Comparison of ENCODE assay signal across 14 cellular contexts in the genomic region with DNA sequence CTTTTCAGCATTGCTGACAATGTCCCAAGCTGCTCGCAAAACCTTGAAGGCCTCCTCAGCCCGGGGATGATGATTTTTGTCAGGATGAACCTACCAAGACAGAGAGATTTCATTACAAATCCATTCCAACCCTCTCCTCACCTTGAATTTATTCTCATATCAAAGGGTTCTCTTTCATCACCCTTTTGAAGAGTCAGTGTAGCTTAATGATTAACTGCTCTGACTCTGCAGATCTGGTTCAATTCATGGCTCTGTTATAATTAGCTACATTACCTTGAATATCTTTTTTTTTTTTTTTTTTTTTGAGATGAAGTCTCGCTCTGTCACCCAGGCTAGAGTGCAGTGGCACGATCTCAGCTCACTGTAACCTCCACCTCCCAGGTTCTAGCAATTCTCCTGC. TPM values are rescaled to one million over a fixed set of nuclear protein-coding genes. Genes with fewer than 3 reads are reported as not detected.
A peak's percentile ranks its signal among the peaks of the same experiment; 100 is the strongest.
DNase-seq lines count a peak whose midpoint lies in the region; ATAC-seq and TF ChIP-seq lines count a peak whose summit lies in the region.
"Had no signal": no experiment of that assay in that cellular context is flagged by ENCODE, and none has a peak within 500 bp of the region (broad histone marks: within the 10 kb centered on the region; RNA-seq: fewer than 3 reads in every experiment).

No MANE protein-coding gene starts in this region.

- H3K36me3 ChIP-seq in DOHH2 (ENCODE audit: control insufficient read depth, low read length) (peaks cover 94% of the 10 kb centered on the region), neural progenitor cell (peaks cover 5% of the 10 kb centered on the region)
- H3K36me3 ChIP-seq in naive thymus-derived CD4-positive, alpha-beta T cell (ENCODE audit: control insufficient read depth in 2 of 3, insufficient read depth in 3 of 3, low read length in 3 of 3), result peaks cover 7 to 43% (median 29%) of the 10 kb centered on the region in 3 experiments
- H3K36me3 ChIP-seq: uterus had no signal

- H3K4me1 ChIP-seq in DOHH2 (ENCODE audit: control insufficient read depth, low read length) (peaks cover 51% of the 10 kb centered on the region), neural progenitor cell (peaks cover 10% of the 10 kb centered on the region)
- peaks cover 30 to 39% of the 10 kb centered on the region in 2 donors for H3K4me1 ChIP-seq in naive thymus-derived CD4-positive, alpha-beta T cell (ENCODE audit: control insufficient read depth in 2 of 2, insufficient read depth in 2 of 2, low read length in 2 of 2)

- no peak for ATAC-seq in CD4-positive, alpha-beta T cell (ENCODE audit: poor library complexity)
- ATAC-seq in activated naive CD8-positive, alpha-beta T cell treated with anti-CD3 and anti-CD28 coated beads, Interleukin-2, amount 10 ng/mL, durations not matched to agents 7 days and 5 days (ENCODE audit: low read depth), result no peak
- ATAC-seq in naive thymus-derived CD4-positive, alpha-beta T cell, result no peak
- ATAC-seq: sciatic nerve had no signal

- no peaks in the 10 kb centered on the region for H3K9me2 ChIP-seq in DOHH2 (replicated peaks; ENCODE audit: control insufficient read depth, low read length)

- H4K20me1 ChIP-seq in DOHH2 (ENCODE audit: control insufficient read depth, insufficient read depth, low read depth, low read length), result no peaks in the 10 kb centered on the region
- peaks cover 10% of the 10 kb centered on the region for H4K20me1 ChIP-seq in neural progenitor cell (ENCODE audit: low read depth)

- H3K79me2 ChIP-seq in DOHH2 (ENCODE audit: control insufficient read depth, low read length) (peaks cover 80% of the 10 kb centered on the region), neural progenitor cell (ENCODE audit: low read depth) (peaks cover 61% of the 10 kb centered on the region)

- no peak for DNase-seq in CD4-positive, alpha-beta T cell
- DNase-seq in activated naive CD8-positive, alpha-beta T cell treated with anti-CD3 and anti-CD28 coated beads, Interleukin-2, amount 10 ng/mL, durations not matched to agents 7 days and 5 days, result no peak
- DNase-seq in naive thymus-derived CD4-positive, alpha-beta T cell, result no peak
- DNase-seq in HT-29 (ENCODE audit: low spot score) (no peak), neural progenitor cell (ENCODE audit: low spot score) (no peak), COLO668 (lab: John Stamatoyannopoulos, UW; ENCODE audit: unreplicated experiment) (no peak)
- DNase-seq: activated CD4-positive, CD25-positive, alpha-beta regulatory T cell treated with anti-CD3 and anti-CD28 coated beads, Interleukin-2, amount 50 U/mL, for 72 hours; cerebellar nuclear complex; kidney glomerular epithelial cell; stimulated activated CD4-positive, alpha-beta T cell treated with anti-CD3 and anti-CD28 coated beads, Interleukin-4, amount 100 ng/mL, for 24 hours; uterus had no signal

- no peaks in the 10 kb centered on the region for H3K27me3 Mint-ChIP-seq in CD4-positive, alpha-beta T cell
- no peaks in the 10 kb centered on the region for H3K27me3 Mint-ChIP-seq in activated naive CD8-positive, alpha-beta T cell treated with anti-CD3 and anti-CD28 coated beads, Interleukin-2, amount 10 ng/mL, durations not matched to agents 7 days and 5 days
- no peaks in the 10 kb centered on the region for H3K27me3 Mint-ChIP-seq in naive thymus-derived CD4-positive, alpha-beta T cell
- H3K27me3 Mint-ChIP-seq in neural progenitor cell (ENCODE audit: insufficient read depth, low read depth), result no peaks in the 10 kb centered on the region

- H3K36me3 Mint-ChIP-seq in CD4-positive, alpha-beta T cell (ENCODE audit: low read depth), result peaks cover 57% of the 10 kb centered on the region
- H3K36me3 Mint-ChIP-seq in activated naive CD8-positive, alpha-beta T cell treated with anti-CD3 and anti-CD28 coated beads, Interleukin-2, amount 10 ng/mL, durations not matched to agents 7 days and 5 days, result peaks cover 23% of the 10 kb centered on the region
- H3K36me3 Mint-ChIP-seq in naive thymus-derived CD4-positive, alpha-beta T cell, result peaks cover 0 to 36% (median 18%) of the 10 kb centered on the region in 5 donors
- peaks cover 23% of the 10 kb centered on the region for H3K36me3 Mint-ChIP-seq in neural progenitor cell

- no peak overlapping the region for H3K27ac ChIP-seq in CD4-positive, alpha-beta T cell (ENCODE audit: low read depth, low read length)
- 0 out of 2 replicates have a peak overlapping the region, but pooled peaks have one; percentile 78 for H3K27ac ChIP-seq in DOHH2 (ENCODE audit: low read depth, low read length)
- no peak overlapping the region for H3K27ac ChIP-seq in naive thymus-derived CD4-positive, alpha-beta T cell (ENCODE audit: low read depth, low read length)
- H3K27ac ChIP-seq in neural progenitor cell, result no peak overlapping the region
- H3K27ac ChIP-seq: uterus had no signal

- no peaks in the 10 kb centered on the region for H3K9me3 ChIP-seq in CD4-positive, alpha-beta T cell (ENCODE audit: control insufficient read depth, low read length)
- no peaks in the 10 kb centered on the region for H3K9me3 ChIP-seq in DOHH2 (ENCODE audit: control insufficient read depth, insufficient read depth, low read length)
- H3K9me3 ChIP-seq in naive thymus-derived CD4-positive, alpha-beta T cell (ENCODE audit: control insufficient read depth in 2 of 3, low read length in 3 of 3), result no peaks in the 10 kb centered on the region
- no peaks in the 10 kb centered on the region for H3K9me3 ChIP-seq in neural progenitor cell (ENCODE audit: low read depth)
- H3K9me3 ChIP-seq: uterus had no signal

- H3K27me3 ChIP-seq in CD4-positive, alpha-beta T cell (ENCODE audit: control insufficient read depth, insufficient read depth, low read length), result no peaks in the 10 kb centered on the region
- H3K27me3 ChIP-seq in DOHH2 (ENCODE audit: control insufficient read depth, low read length) (no peaks in the 10 kb centered on the region), neural progenitor cell (no peaks in the 10 kb centered on the region)
- H3K27me3 ChIP-seq in naive thymus-derived CD4-positive, alpha-beta T cell (ENCODE audit: control insufficient read depth in 2 of 2, insufficient read depth in 2 of 2, low read length in 2 of 2), result no peaks in the 10 kb centered on the region
- H3K27me3 ChIP-seq: uterus had no signal

- CTCF ChIA-PET in CD4-positive, alpha-beta T cell (lab: Charles Lee), result no interaction called here
- CTCF ChIA-PET in naive thymus-derived CD4-positive, alpha-beta T cell (lab: Charles Lee), result interaction anchor here (0.7 kb wide), 2 partner anchors 114 to 151 kb away, joined by 3 read pairs; partner anchors contain the start of gene RAB5B

- H3F3A ChIP-seq in DOHH2 (ENCODE audit: control insufficient read depth, insufficient read depth), result peaks cover 49% of the 10 kb centered on the region
- peaks cover 65% of the 10 kb centered on the region for H3F3A ChIP-seq in neural progenitor cell (ENCODE audit: low read depth)

- intact Hi-C loops in CD4-positive, alpha-beta T cell (cut with DNase I, micrococcal nuclease), result loop anchor here (10.0 kb wide), 2 partner anchors 281 to 901 kb away; partner anchors contain the start of genes NACA (in 1 of the 2) and PA2G4 (in 1 of the 2)
- intact Hi-C loops in naive thymus-derived CD4-positive, alpha-beta T cell (cut with micrococcal nuclease), result loop anchor here in 1 of 2 donors (10.0 kb wide), 1 partner anchor 1931 kb away; the partner anchor contains the start of genes CDK4 and MARCHF9

- no peaks in the 10 kb centered on the region for H3K9me3 Mint-ChIP-seq in CD4-positive, alpha-beta T cell
- no peaks in the 10 kb centered on the region for H3K9me3 Mint-ChIP-seq in activated naive CD8-positive, alpha-beta T cell treated with anti-CD3 and anti-CD28 coated beads, Interleukin-2, amount 10 ng/mL, durations not matched to agents 7 days and 5 days
- no peaks in the 10 kb centered on the region for H3K9me3 Mint-ChIP-seq in naive thymus-derived CD4-positive, alpha-beta T cell
- H3K9me3 Mint-ChIP-seq in neural progenitor cell, result no peaks in the 10 kb centered on the region
- H3K9me3 Mint-ChIP-seq: CD14-positive monocyte had no signal

- H2AFZ ChIP-seq in neural progenitor cell (replicated peaks), result no peak overlapping the region

- H3K4me3 ChIP-seq in DOHH2 (ENCODE audit: low read length) (no peak overlapping the region), neural progenitor cell (no peak overlapping the region)
- H3K4me3 ChIP-seq in naive thymus-derived CD4-positive, alpha-beta T cell (ENCODE audit: low read length), result no peak overlapping the region
- H3K4me3 ChIP-seq: uterus had no signal

- H3K4me3 Mint-ChIP-seq in CD4-positive, alpha-beta T cell, result peak overlapping the region; percentile 15
- H3K4me3 Mint-ChIP-seq in activated naive CD8-positive, alpha-beta T cell treated with anti-CD3 and anti-CD28 coated beads, Interleukin-2, amount 10 ng/mL, durations not matched to agents 7 days and 5 days, result no peak overlapping the region
- no peak overlapping the region for H3K4me3 Mint-ChIP-seq in naive thymus-derived CD4-positive, alpha-beta T cell
- no peak overlapping the region for H3K4me3 Mint-ChIP-seq in neural progenitor cell
- H3K4me3 Mint-ChIP-seq: CD14-positive monocyte had no signal

- H3K27ac Mint-ChIP-seq in CD4-positive, alpha-beta T cell, result peak overlapping the region; percentile 64
- H3K27ac Mint-ChIP-seq in activated naive CD8-positive, alpha-beta T cell treated with anti-CD3 and anti-CD28 coated beads, Interleukin-2, amount 10 ng/mL, durations not matched to agents 7 days and 5 days, result peak overlapping the region; percentile 27
- H3K27ac Mint-ChIP-seq in naive thymus-derived CD4-positive, alpha-beta T cell, result peak overlapping the region in 7 of 9 donors; percentile 16 to 88 (median 57)
- H3K27ac Mint-ChIP-seq in neural progenitor cell, result no peak overlapping the region

- no peak for TF ChIP-seq CTCF in CD4-positive, alpha-beta T cell (IDR thresholded peaks at IDR 0.05)
- no peak for TF ChIP-seq CTCF in DOHH2 (IDR thresholded peaks at IDR 0.05; ENCODE audit: low read depth, low read length, poor library complexity, severe bottlenecking)
- no peak for TF ChIP-seq CTCF in neural progenitor cell (IDR thresholded peaks at IDR 0.05)

- peaks cover 39% of the 10 kb centered on the region for H3K4me1 Mint-ChIP-seq in CD4-positive, alpha-beta T cell (ENCODE audit: low read depth)
- peaks cover 49% of the 10 kb centered on the region for H3K4me1 Mint-ChIP-seq in activated naive CD8-positive, alpha-beta T cell treated with anti-CD3 and anti-CD28 coated beads, Interleukin-2, amount 10 ng/mL, durations not matched to agents 7 days and 5 days
- H3K4me1 Mint-ChIP-seq in naive thymus-derived CD4-positive, alpha-beta T cell, result peaks cover 28 to 58% (median 41%) of the 10 kb centered on the region in 7 donors
- peaks cover 34% of the 10 kb centered on the region for H3K4me1 Mint-ChIP-seq in neural progenitor cell

- H3K9ac ChIP-seq in neural progenitor cell, result no peak overlapping the region

- POLR2A ChIA-PET in CD4-positive, alpha-beta T cell (lab: Charles Lee), result interaction anchor here (1.2 kb wide), 1 partner anchor 112 kb away, joined by 4 read pairs; no protein-coding TSS in a partner anchor
- POLR2A ChIA-PET in activated naive CD8-positive, alpha-beta T cell treated with anti-CD3 and anti-CD28 coated beads, Interleukin-2, amount 10 ng/mL, durations not matched to agents 7 days and 5 days (lab: Charles Lee), result interaction anchor here (0.6 to 1.1 kb wide), 2 partner anchors 79 to 198 kb away, joined by 4 to 5 read pairs; no protein-coding TSS in a partner anchor
- POLR2A ChIA-PET in naive thymus-derived CD4-positive, alpha-beta T cell (lab: Charles Lee), result interaction anchor here (1.2 to 2.8 kb wide), 6 partner anchors 10 to 151 kb away, joined by 4 to 9 read pairs (median 5); partner anchors contain the start of gene RAB5B

- H3K4me2 ChIP-seq in DOHH2 (ENCODE audit: low read length) (no peak overlapping the region), neural progenitor cell (no peak overlapping the region)

RNA-seq across cellular contexts. Expression of gene ORMDL2, which starts 5.6 kb away (rescaled TPM):
- 10 to 100 TPM; 13.0 to 14.9 TPM for total RNA-seq in CD4-positive, alpha-beta T cell
- 10 to 100 TPM; 43.4 to 45.4 TPM for total RNA-seq in activated naive CD8-positive, alpha-beta T cell treated with anti-CD3 and anti-CD28 coated beads, Interleukin-2, amount 10 ng/mL, durations not matched to agents 7 days and 5 days
- total RNA-seq in naive thymus-derived CD4-positive, alpha-beta T cell, result 10 to 100 TPM; 12.3 to 67.3 (median 40.5) TPM
- 100 to 1,000 TPM in 1 of 2 donors, 10 to 100 TPM in 1; 96.0 to 107 TPM for polyA plus RNA-seq in naive thymus-derived CD4-positive, alpha-beta T cell
- 35.1 and 46.6 TPM in 2 replicates for total RNA-seq in HT-29 (2014; rRNA removed; shearing (Covaris generic))
- 12.5 and 16.0 TPM in 2 replicates for total RNA-seq in neural progenitor cell (ENCODE audit: low replicate concordance)

RNA-seq across cellular contexts. Expression of gene SARNP, which starts 5.9 kb away (rescaled TPM):
- 10 to 100 TPM; 38.2 to 38.6 TPM for total RNA-seq in CD4-positive, alpha-beta T cell
- total RNA-seq in activated naive CD8-positive, alpha-beta T cell treated with anti-CD3 and anti-CD28 coated beads, Interleukin-2, amount 10 ng/mL, durations not matched to agents 7 days and 5 days, result 10 to 100 TPM; 80.6 to 82.4 TPM
- 10 to 100 TPM; 28.0 to 73.0 (median 41.7) TPM for total RNA-seq in naive thymus-derived CD4-positive, alpha-beta T cell
- 100 to 1,000 TPM in 1 of 2 donors, 10 to 100 TPM in 1; 89.7 to 115 TPM for polyA plus RNA-seq in naive thymus-derived CD4-positive, alpha-beta T cell
- 39.3 and 47.7 TPM in 2 replicates for total RNA-seq in HT-29 (2014; rRNA removed; shearing (Covaris generic))
- total RNA-seq in neural progenitor cell (ENCODE audit: low replicate concordance), result 166 and 266 TPM in 2 replicates

RNA-seq across cellular contexts. Expression of gene DNAJC14, which starts 6.0 kb away (rescaled TPM):
- 10 to 100 TPM; 17.8 to 21.0 TPM for total RNA-seq in CD4-positive, alpha-beta T cell
- 10 to 100 TPM; 32.3 to 37.9 TPM for total RNA-seq in activated naive CD8-positive, alpha-beta T cell treated with anti-CD3 and anti-CD28 coated beads, Interleukin-2, amount 10 ng/mL, durations not matched to agents 7 days and 5 days
- total RNA-seq in naive thymus-derived CD4-positive, alpha-beta T cell, result 10 to 100 TPM; 20.3 to 36.1 (median 35.9) TPM
- polyA plus RNA-seq in naive thymus-derived CD4-positive, alpha-beta T cell, result 10 to 100 TPM; 31.9 to 50.4 TPM
- 30.3 and 35.7 TPM in 2 replicates for total RNA-seq in HT-29 (2014; rRNA removed; shearing (Covaris generic))
- 29.9 and 39.9 TPM in 2 replicates for total RNA-seq in neural progenitor cell (ENCODE audit: low replicate concordance)

RNA-seq across cellular contexts. Expression of gene MMP19, which starts 19.3 kb away (rescaled TPM):
- total RNA-seq in CD4-positive, alpha-beta T cell, result not detected
- total RNA-seq in activated naive CD8-positive, alpha-beta T cell treated with anti-CD3 and anti-CD28 coated beads, Interleukin-2, amount 10 ng/mL, durations not matched to agents 7 days and 5 days, result 1 to 10 TPM in 1 of 2 experiments, under 1 TPM in 1; 0.89 to 1.7 TPM
- under 1 TPM in 4 of 5 experiments, not detected in 1; 0.24 to 0.84 (median 0.54) TPM for total RNA-seq in naive thymus-derived CD4-positive, alpha-beta T cell
- polyA plus RNA-seq in naive thymus-derived CD4-positive, alpha-beta T cell, result not detected
- not detected in 2 replicates for total RNA-seq in HT-29 (2014; rRNA removed; shearing (Covaris generic))
- 0.13 and 0.28 TPM in 2 replicates for total RNA-seq in neural progenitor cell (ENCODE audit: low replicate concordance)
